In the genomic region with DNA sequence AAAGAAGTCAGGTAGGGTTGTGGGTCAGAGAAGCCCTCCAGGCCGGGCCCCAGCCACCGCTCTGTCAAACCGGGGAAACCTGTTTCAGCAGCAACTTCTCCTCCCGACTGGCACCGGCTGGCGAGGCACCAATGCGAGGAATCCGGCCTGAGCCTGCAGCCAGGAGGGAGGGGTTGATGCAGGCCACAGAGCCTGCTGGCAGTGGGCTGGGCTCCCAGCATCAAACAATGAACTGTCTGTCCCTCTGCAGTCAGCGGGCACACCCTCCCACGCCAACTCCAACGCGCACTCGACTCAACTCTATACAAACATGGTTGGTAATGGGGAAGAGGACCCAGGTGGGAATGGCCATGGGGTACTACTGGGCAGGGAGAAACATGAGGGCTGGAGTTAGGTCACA, we compare ENCODE assay signal across 15 cellular contexts. TPM values are rescaled to one million over a fixed set of nuclear protein-coding genes. Genes with fewer than 3 reads are reported as not detected.
DNase-seq lines count a peak whose midpoint lies in the region; ATAC-seq and TF ChIP-seq lines count a peak whose summit lies in the region.
"Had no signal": no experiment of that assay in that cellular context is flagged by ENCODE, and none has a peak within 500 bp of the region (broad histone marks: within the 10 kb centered on the region; RNA-seq: fewer than 3 reads in every experiment).

No MANE protein-coding gene starts in this region.

- peak overlapping the region; percentile 77 for H3K27ac ChIP-seq in cingulate gyrus (ENCODE audit: low read depth, low read length)
- peak overlapping the region; percentile 85 for H3K27ac ChIP-seq in temporal lobe (ENCODE audit: low read depth, low read length)
- H3K27ac ChIP-seq: HL-60, SK-N-MC had no signal

- DNase-seq in DMS153 (lab: John Stamatoyannopoulos, UW) (peak; percentile 38), DMS153 treated with DMSO at 0.1 percent for 48 hours (lab: John Stamatoyannopoulos, UW; ENCODE audit: unreplicated experiment) (no peak), medulla oblongata (ENCODE audit: extremely low spot score) (peak; percentile 95), HuH-7.5 (ENCODE audit: low spot score) (no peak)
- DNase-seq: activated naive CD8-positive, alpha-beta T cell treated with anti-CD3 and anti-CD28 coated beads, Interleukin-2, amount 50 U/mL, for 24 hours; erythroblast; HCEC 1CT; left cardiac atrium had no signal

- TF ChIP-seq POLR2A in GM18505 (IDR thresholded peaks at IDR 0.05; ENCODE audit: borderline replicate concordance, extremely low read depth, insufficient read depth, insufficient read length), result no peak

- no peak for ATAC-seq in activated CD4-positive, CD25-positive, alpha-beta regulatory T cell treated with anti-CD3 and anti-CD28 coated beads, Interleukin-2, amount 50 U/mL, for 24 hours
- no peak for ATAC-seq in GM18505 (IDR thresholded peaks at IDR 0.05; ENCODE audit: unreplicated experiment)
- ATAC-seq: activated naive CD8-positive, alpha-beta T cell treated with anti-CD3 and anti-CD28 coated beads, Interleukin-2, amount 50 U/mL, for 24 hours had no signal

RNA-seq across cellular contexts. Expression of a gene that starts 12.1 kb away (rescaled TPM):
- 49.2 TPM for total RNA-seq in temporal lobe
- total RNA-seq: activated CD8-positive, alpha-beta memory T cell treated with anti-CD3 and anti-CD28 coated beads for 36 hours had no signal

RNA-seq across cellular contexts. Expression of a gene that starts 57.6 kb away (rescaled TPM):
- total RNA-seq in temporal lobe, result 34.4 TPM

Comparison
In these comparisons a context has a peak if more than half of its experiments do, and no peak if none do; other contexts are left out.
1. DNase-seq: peak in DMS153 (single experiment) and medulla oblongata (single experiment); none in DMS153 treated with DMSO at 0.1 percent for 48 hours (single experiment) and HuH-7.5 (single experiment).